13 cellular contexts compared by ENCODE assay signal in the genomic region with DNA sequence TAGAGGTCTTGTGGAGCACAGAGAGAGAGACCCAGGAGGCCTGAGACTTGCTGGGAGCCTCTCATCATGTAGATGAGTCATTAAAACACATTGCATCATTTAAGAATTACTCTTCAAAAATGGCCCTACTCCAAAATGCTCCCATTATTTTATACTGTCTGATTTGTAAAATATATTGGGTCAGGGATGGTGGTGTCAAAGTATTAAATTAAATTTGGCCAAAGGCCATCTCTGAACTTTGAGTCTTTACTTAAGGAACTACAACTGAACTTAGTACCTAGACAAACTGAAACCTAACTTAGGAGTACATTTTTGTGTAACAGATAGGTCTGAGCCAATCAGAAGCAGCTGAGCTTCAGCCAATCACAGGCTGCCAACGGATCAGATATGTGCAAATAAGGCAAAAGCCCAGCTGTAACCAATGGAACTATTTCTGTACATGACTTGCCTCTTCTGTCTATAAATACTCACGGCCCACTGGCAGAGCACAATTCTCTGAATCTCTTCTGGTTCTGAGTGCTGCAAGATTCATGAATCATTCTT.
DNase-seq lines count a peak whose midpoint lies in the region; ATAC-seq and TF ChIP-seq lines count a peak whose summit lies in the region.
"Had no signal": no experiment of that assay in that cellular context is flagged by ENCODE, and none has a peak within 500 bp of the region (broad histone marks: within the 10 kb centered on the region; RNA-seq: fewer than 3 reads in every experiment).

No MANE protein-coding gene starts in this region.

- no peak overlapping the region for H3K27ac Mint-ChIP-seq in MCF 10A (ENCODE audit: low read depth, unreplicated experiment)
- H3K27ac Mint-ChIP-seq: activated CD4-positive, alpha-beta memory T cell treated with anti-CD3 and anti-CD28 coated beads, Interleukin-2, amount 10 ng/mL, durations not matched to agents 7 days and 5 days; dendritic cell treated with granulocyte-macrophage colony-stimulating factor and Interleukin-4, amounts not matched to agents 40 ng/mL and 50 ng/mL, for 4 days had no signal

- no peak overlapping the region for H3K27ac ChIP-seq in breast epithelium
- H3K27ac ChIP-seq in RWPE2 (ENCODE audit: poor library complexity, severe bottlenecking), result peak overlapping the region; percentile 72
- peak overlapping the region; percentile 69 to 75 for H3K27ac ChIP-seq in uterus
- H3K27ac ChIP-seq: C4-2B had no signal

- no TSS peak for BruUV-seq in MCF 10A (replicated peaks; lab: Mats Ljungman, UMichigan)

- H3K4me3 ChIP-seq in breast epithelium (no peak overlapping the region), RWPE2 (ENCODE audit: severe bottlenecking) (no peak overlapping the region), uterus (no peak overlapping the region)

- intact Hi-C loops in MCF 10A (cut with micrococcal nuclease) (no loop called here), breast epithelium (cut with DNase I; ENCODE audit: low total_unique reads) (no loop called here), uterus (cut with DNase I; ENCODE audit: low total_unique reads) (no loop called here)

- TF ChIP-seq POLR2A in breast epithelium (IDR thresholded peaks at IDR 0.05) (no peak), uterus (IDR thresholded peaks at IDR 0.05) (no peak)

- POLR2A ChIA-PET in MCF 10A (lab: Yijun Ruan, JAX), result no interaction called here

- no peaks in the 10 kb centered on the region for H3K27me3 Mint-ChIP-seq in MCF 10A (ENCODE audit: insufficient read depth, unreplicated experiment)
- H3K27me3 Mint-ChIP-seq: activated CD4-positive, alpha-beta memory T cell treated with anti-CD3 and anti-CD28 coated beads, Interleukin-2, amount 10 ng/mL, durations not matched to agents 7 days and 5 days; dendritic cell treated with granulocyte-macrophage colony-stimulating factor and Interleukin-4, amounts not matched to agents 40 ng/mL and 50 ng/mL, for 4 days had no signal

- TF ChIP-seq CTCF in MCF 10A (IDR thresholded peaks at IDR 0.05; ENCODE audit: unreplicated experiment), result no peak
- no peak for TF ChIP-seq CTCF in breast epithelium (IDR thresholded peaks at IDR 0.05)
- no peak for TF ChIP-seq CTCF in RWPE2 (IDR thresholded peaks at IDR 0.05; ENCODE audit: poor library complexity, severe bottlenecking)
- TF ChIP-seq CTCF in uterus (IDR thresholded peaks at IDR 0.05), result no peak

- H3K27me3 ChIP-seq in breast epithelium (no peaks in the 10 kb centered on the region), RWPE2 (ENCODE audit: insufficient read depth, poor library complexity, severe bottlenecking) (no peaks in the 10 kb centered on the region), uterus (no peaks in the 10 kb centered on the region)

- no peak overlapping the region for H3K4me3 Mint-ChIP-seq in MCF 10A (ENCODE audit: unreplicated experiment)
- H3K4me3 Mint-ChIP-seq: activated CD4-positive, alpha-beta memory T cell treated with anti-CD3 and anti-CD28 coated beads, Interleukin-2, amount 10 ng/mL, durations not matched to agents 7 days and 5 days; dendritic cell treated with granulocyte-macrophage colony-stimulating factor and Interleukin-4, amounts not matched to agents 40 ng/mL and 50 ng/mL, for 4 days; mesothelial cell of epicardium had no signal

- peak; percentile 64 for ATAC-seq in RWPE2 (ENCODE audit: low read depth)

- no peaks in the 10 kb centered on the region for H3K4me1 ChIP-seq in breast epithelium
- H3K4me1 ChIP-seq in RWPE2 (ENCODE audit: insufficient read depth, poor library complexity, severe bottlenecking), result peaks cover 40% of the 10 kb centered on the region
- H3K4me1 ChIP-seq in uterus, result no peaks in the 10 kb centered on the region

- H3K36me3 Mint-ChIP-seq in MCF 10A (ENCODE audit: insufficient read depth, unreplicated experiment), result no peaks in the 10 kb centered on the region
- H3K36me3 Mint-ChIP-seq: mesothelial cell of epicardium had no signal

- H3K9me3 Mint-ChIP-seq in MCF 10A (ENCODE audit: unreplicated experiment), result no peaks in the 10 kb centered on the region
- H3K9me3 Mint-ChIP-seq: activated CD4-positive, alpha-beta memory T cell treated with anti-CD3 and anti-CD28 coated beads, Interleukin-2, amount 10 ng/mL, durations not matched to agents 7 days and 5 days; dendritic cell treated with granulocyte-macrophage colony-stimulating factor and Interleukin-4, amounts not matched to agents 40 ng/mL and 50 ng/mL, for 4 days; mesothelial cell of epicardium had no signal

- DNase-seq in MCF 10A (ENCODE audit: unreplicated experiment) (peak; percentile 82), breast epithelium (ENCODE audit: low spot score in 2 of 2) (no peak), RWPE2 (ENCODE audit: low spot score) (no peak), glomerular visceral epithelial cell (ENCODE audit: extremely low spot score) (peak; percentile 66), uterus (peak; percentile 70 to 72), NCI-H2107 treated with DMSO at 0.1 percent for 48 hours (lab: John Stamatoyannopoulos, UW; ENCODE audit: unreplicated experiment) (no peak)
- DNase-seq in activated naive CD4-positive, alpha-beta T cell treated with anti-CD3 and anti-CD28 coated beads, Interleukin-2, amount 50 U/mL, for 16 hours, result no peak
- DNase-seq in stimulated activated naive CD4-positive, alpha-beta T cell treated with Interleukin-2 at 50 U/mL for 16 hours (lab: John Stamatoyannopoulos, UW), result no peak
- DNase-seq: activated CD4-positive, alpha-beta memory T cell treated with anti-CD3 and anti-CD28 coated beads, Interleukin-2, amount 10 ng/mL, durations not matched to agents 7 days and 5 days; NK-92 treated with Interleukin-12 subunit alpha and Interleukin-12 subunit beta, amount 100 ng/mL, for 24 hours had no signal

- no peaks in the 10 kb centered on the region for H3K36me3 ChIP-seq in breast epithelium
- no peaks in the 10 kb centered on the region for H3K36me3 ChIP-seq in RWPE2 (ENCODE audit: low read depth)
- no peaks in the 10 kb centered on the region for H3K36me3 ChIP-seq in uterus

- no peaks in the 10 kb centered on the region for H3K9me3 ChIP-seq in breast epithelium
- no peaks in the 10 kb centered on the region for H3K9me3 ChIP-seq in RWPE2 (ENCODE audit: severe bottlenecking)
- no peaks in the 10 kb centered on the region for H3K9me3 ChIP-seq in uterus

- peaks cover 28% of the 10 kb centered on the region for H3K4me1 Mint-ChIP-seq in MCF 10A (ENCODE audit: insufficient read depth, unreplicated experiment)
- H3K4me1 Mint-ChIP-seq: activated CD4-positive, alpha-beta memory T cell treated with anti-CD3 and anti-CD28 coated beads, Interleukin-2, amount 10 ng/mL, durations not matched to agents 7 days and 5 days had no signal

- CTCF ChIA-PET in MCF 10A (lab: Yijun Ruan, JAX), result interaction anchor here (1.0 kb wide), 1 partner anchor 655 kb away, joined by 5 read pairs; no protein-coding TSS in a partner anchor

Comparison
In these comparisons a context has a peak if more than half of its experiments do, and no peak if none do; other contexts are left out.
1. DNase-seq: peak in MCF 10A (single experiment), glomerular visceral epithelial cell (single experiment) and uterus (2 of 2); none in breast epithelium (0 of 2), RWPE2 (single experiment), NCI-H2107 treated with DMSO at 0.1 percent for 48 hours (single experiment), activated naive CD4-positive, alpha-beta T cell treated with anti-CD3 and anti-CD28 coated beads, Interleukin-2, amount 50 U/mL, for 16 hours (single experiment) and stimulated activated naive CD4-positive, alpha-beta T cell treated with Interleukin-2 at 50 U/mL for 16 hours (single experiment).
2. H3K27ac ChIP-seq: peak in RWPE2 (single experiment) and uterus (2 of 2); none in breast epithelium (0 of 2).